Comparison of ENCODE assay signal across 6 cellular contexts in the genomic region with DNA sequence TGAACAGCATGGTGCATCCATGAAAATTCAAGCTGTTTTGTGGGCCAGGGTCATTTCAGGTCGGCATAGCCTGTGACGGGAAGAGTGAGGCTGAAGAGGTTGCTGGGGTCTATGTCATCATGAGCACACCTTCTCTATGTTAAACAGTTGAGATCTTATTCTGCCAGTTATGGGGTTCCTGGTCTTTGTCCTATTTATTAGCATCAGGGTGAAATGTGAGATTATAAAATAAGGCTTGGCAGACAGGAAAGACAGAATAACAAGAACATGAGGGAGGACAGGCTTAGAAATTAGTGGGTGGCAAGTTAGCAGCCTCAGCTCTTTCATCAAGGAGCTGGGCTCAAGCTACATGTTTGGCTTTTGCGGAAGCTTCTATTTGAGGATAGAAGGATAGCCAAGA. TPM values are rescaled to one million over a fixed set of nuclear protein-coding genes. Genes with fewer than 3 reads are reported as not detected.
"Had no signal": no experiment of that assay in that cellular context is flagged by ENCODE, and none has a peak within 500 bp of the region (broad histone marks: within the 10 kb centered on the region; RNA-seq: fewer than 3 reads in every experiment).

No MANE protein-coding gene starts in this region.

- H3K4me3 Mint-ChIP-seq: GM23338, H9 had no signal

- H3K9me3 Mint-ChIP-seq: GM23338, H9 had no signal

- DNase-seq: HCEC 1CT, IMR-90 had no signal

- H3K4me3 ChIP-seq: GM23338 had no signal

- H3K27ac Mint-ChIP-seq: GM23338, H9 had no signal

RNA-seq across cellular contexts. Expression of a gene that starts 51.7 kb away (rescaled TPM):
- total RNA-seq: GM23338, H1, H9, HT-29, IMR-90 had no signal
- polyA plus RNA-seq: GM23338, H1, IMR-90 had no signal
